2 cellular contexts compared by ENCODE assay signal in genomic region chr10:88865281-88865876, GRCh38.
TF ChIP-seq lines count a peak whose summit lies in the region.

No MANE protein-coding gene starts in this region.

TF ChIP-seq in liver, 16 proteins besides CTCF, POLR2A, EP300 and RAD21:
- TF ChIP-seq GABPA (IDR thresholded peaks at IDR 0.05 in 1 of 2, conservative IDR thresholded peaks at IDR 0.05 in 1 of 2) (no peak), EGR1 (IDR thresholded peaks at IDR 0.05; ENCODE audit: low read depth in 2 of 2) (no peak), ATF3 (IDR thresholded peaks at IDR 0.05) (no peak), HNF4G (IDR thresholded peaks at IDR 0.05) (no peak), SP1 (IDR thresholded peaks at IDR 0.05) (no peak), JUND (IDR thresholded peaks at IDR 0.05) (no peak), ZBTB33 (IDR thresholded peaks at IDR 0.05) (no peak), MAX (IDR thresholded peaks at IDR 0.05) (no peak), RXRA (IDR thresholded peaks at IDR 0.05) (no peak)

TF ChIP-seq in HepG2, 621 proteins besides CTCF, POLR2A, EP300 and RAD21:
- no peak for TF ChIP-seq GLMP (CRISPR knock-in tag; IDR thresholded peaks at IDR 0.05; ENCODE audit: borderline replicate concordance)
- TF ChIP-seq NR1H2 (CRISPR knock-in tag; IDR thresholded peaks at IDR 0.05; ENCODE audit: borderline replicate concordance, low read depth): no peak
- TF ChIP-seq ZNF850 (CRISPR knock-in tag; conservative IDR thresholded peaks at IDR 0.05): no peak
- TF ChIP-seq MLX (CRISPR knock-in tag; IDR thresholded peaks at IDR 0.05): no peak
- TF ChIP-seq HNF1B (CRISPR knock-in tag; IDR thresholded peaks at IDR 0.05): no peak
- no peak for TF ChIP-seq CHCHD3 (CRISPR knock-in tag; IDR thresholded peaks at IDR 0.05)
